In genomic region chr21:19900149-19900548, GRCh38 we compare ENCODE assay signal across 21 cellular contexts.
"Had no signal": no experiment of that assay in that cellular context is flagged by ENCODE, and none has a peak within 500 bp of the region (broad histone marks: within the 10 kb centered on the region; RNA-seq: fewer than 3 reads in every experiment).

No MANE protein-coding gene starts in this region.

- FAIRE-seq: endothelial cell of umbilical vein, keratinocyte, small intestine had no signal

- H3K4me3 ChIP-seq: left ventricle myocardium inferior, lower lobe of right lung, ovary, right atrium auricular region, suprapubic skin, tibial artery, upper lobe of left lung, vagina had no signal

- H3K9me3 ChIP-seq: lower lobe of right lung, ovary, tibial artery, vagina had no signal

- DNase-seq: effector CD4-positive, alpha-beta T cell; endodermal cell; erythroblast; foreskin keratinocyte; immature natural killer cell; left cardiac atrium; left ventricle myocardium inferior; lower lobe of right lung; natural killer cell; nucleus accumbens; ovary; small intestine; stimulated activated CD4-positive, alpha-beta T cell treated with anti-CD3 and anti-CD28 coated beads, Interleukin-12 subunit alpha, Interleukin-12 subunit beta, amount 100 ng/mL, for 4 hours; stimulated activated naive CD8-positive, alpha-beta T cell treated with anti-CD3 and anti-CD28 coated beads, Interleukin-15, Interleukin-2, amounts not matched to agents 100 U/mL and 50 U/mL, for 24 hours; tibial artery had no signal

- H3K36me3 ChIP-seq: left ventricle myocardium inferior, lower lobe of right lung, ovary, right atrium auricular region, suprapubic skin, tibial artery, upper lobe of left lung, vagina had no signal

- H3K27me3 ChIP-seq: foreskin keratinocyte, ovary, right atrium auricular region, suprapubic skin, tibial artery, upper lobe of left lung, vagina had no signal

- H3K4me1 ChIP-seq: foreskin keratinocyte, left ventricle myocardium inferior, lower lobe of right lung, right atrium auricular region, suprapubic skin, tibial artery, upper lobe of left lung, vagina had no signal

- H3K27ac ChIP-seq: foreskin keratinocyte, left ventricle myocardium inferior, lower lobe of right lung, ovary, right atrium auricular region, suprapubic skin, tibial artery, upper lobe of left lung, vagina had no signal
